Comparison of ENCODE assay signal across 8 cellular contexts in the genomic region with DNA sequence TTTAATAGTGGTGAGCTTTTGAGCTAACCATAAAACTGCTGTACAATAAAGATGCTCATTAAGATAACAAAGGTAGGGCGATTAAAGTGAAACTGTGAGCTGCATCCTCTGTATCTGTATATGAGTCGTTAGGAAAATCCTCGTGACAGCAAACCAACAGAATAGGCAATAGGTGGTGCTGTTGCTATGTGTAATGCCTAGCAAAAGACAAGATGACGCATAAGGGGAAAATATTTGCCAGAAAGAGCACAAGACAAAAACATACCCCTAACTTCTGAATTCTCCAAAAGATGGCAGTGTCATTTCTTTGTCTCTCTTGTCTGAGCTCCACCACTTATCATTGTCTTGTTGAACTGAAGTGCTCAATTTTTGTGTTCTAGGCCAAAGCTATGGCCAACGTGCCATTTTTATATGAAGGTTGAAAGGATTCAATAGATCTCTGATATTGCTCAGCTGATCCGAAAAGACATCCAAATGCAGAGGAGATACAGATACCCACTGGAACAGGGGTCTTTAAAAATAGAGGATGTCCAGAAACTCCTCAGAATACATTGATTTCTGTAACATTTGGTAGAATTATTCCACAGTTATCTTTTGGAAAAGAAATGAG. TPM values are rescaled to one million over a fixed set of nuclear protein-coding genes. Genes with fewer than 3 reads are reported as not detected.
DNase-seq lines count a peak whose midpoint lies in the region; ATAC-seq and TF ChIP-seq lines count a peak whose summit lies in the region.

No MANE protein-coding gene starts in this region.

- intact Hi-C loops in heart left ventricle (cut with DNase I), result loop anchor here (2.0 to 10.0 kb wide), 9 partner anchors 99 to 1566 kb away; no protein-coding TSS in a partner anchor

- peaks cover 0 to 9% (median 0%) of the 10 kb centered on the region in 12 donors for H3K4me1 ChIP-seq in heart left ventricle

- H3K27me3 ChIP-seq in heart left ventricle, result no peaks in the 10 kb centered on the region

- no peaks in the 10 kb centered on the region for H3K9me3 ChIP-seq in heart left ventricle

- TF ChIP-seq CTCF in 22Rv1 (IDR thresholded peaks at IDR 0.05) (peak; percentile 76), heart left ventricle (IDR thresholded peaks at IDR 0.05) (peak; percentile 54 to 92 (median 78))

- ATAC-seq in heart left ventricle, result peak; percentile 58 to 91 (median 88)

- peak; percentile 36 for DNase-seq in GDM1 (lab: John Stamatoyannopoulos, UW)
- peak; percentile 91 for DNase-seq in H4 (ENCODE audit: low spot score)
- DNase-seq in Jurkat, Clone E6-1 (ENCODE audit: low read depth, low spot score), result peak; percentile 72
- peak; percentile 89 for DNase-seq in NOMO-1 treated with DMSO at 0.1 percent for 48 hours (lab: John Stamatoyannopoulos, UW; ENCODE audit: unreplicated experiment)
- peak; percentile 89 for DNase-seq in amniotic epithelial cell (ENCODE audit: low read depth)
- peak in 2 of 5 donors; percentile 32 to 40 for DNase-seq in heart left ventricle
- DNase-seq in retina, result peak; percentile 74

- TF ChIP-seq POLR2A in heart left ventricle (IDR thresholded peaks at IDR 0.05), result no peak

- H3K4me3 ChIP-seq in Jurkat, Clone E6-1 (ENCODE audit: low read length), result no peak overlapping the region
- no peak overlapping the region for H3K4me3 ChIP-seq in heart left ventricle

- H3K27ac ChIP-seq in 22Rv1 (no peak overlapping the region), heart left ventricle (no peak overlapping the region)

- no peaks in the 10 kb centered on the region for H3K36me3 ChIP-seq in heart left ventricle

- 21 to 26% (median 23%) methylated on average over 6 of the region's 6 CpGs for WGBS in heart left ventricle, 4 donors

RNA-seq across cellular contexts. Expression of a gene that starts 56.3 kb away (rescaled TPM):
- total RNA-seq in H4 (2014; rRNA removed; shearing (Covaris generic)), result 4.1 and 4.4 TPM in 2 replicates
- 7.0 TPM for polyA plus RNA-seq in Jurkat, Clone E6-1 (2012; ENCODE audit: insufficient read depth, insufficient read length)
- 1 to 10 TPM; 1.2 to 3.1 (median 1.4) TPM for total RNA-seq in heart left ventricle
- under 1 TPM; 0.27 to 0.82 TPM for polyA plus RNA-seq in heart left ventricle
